8 cellular contexts compared by ENCODE assay signal in the genomic region with DNA sequence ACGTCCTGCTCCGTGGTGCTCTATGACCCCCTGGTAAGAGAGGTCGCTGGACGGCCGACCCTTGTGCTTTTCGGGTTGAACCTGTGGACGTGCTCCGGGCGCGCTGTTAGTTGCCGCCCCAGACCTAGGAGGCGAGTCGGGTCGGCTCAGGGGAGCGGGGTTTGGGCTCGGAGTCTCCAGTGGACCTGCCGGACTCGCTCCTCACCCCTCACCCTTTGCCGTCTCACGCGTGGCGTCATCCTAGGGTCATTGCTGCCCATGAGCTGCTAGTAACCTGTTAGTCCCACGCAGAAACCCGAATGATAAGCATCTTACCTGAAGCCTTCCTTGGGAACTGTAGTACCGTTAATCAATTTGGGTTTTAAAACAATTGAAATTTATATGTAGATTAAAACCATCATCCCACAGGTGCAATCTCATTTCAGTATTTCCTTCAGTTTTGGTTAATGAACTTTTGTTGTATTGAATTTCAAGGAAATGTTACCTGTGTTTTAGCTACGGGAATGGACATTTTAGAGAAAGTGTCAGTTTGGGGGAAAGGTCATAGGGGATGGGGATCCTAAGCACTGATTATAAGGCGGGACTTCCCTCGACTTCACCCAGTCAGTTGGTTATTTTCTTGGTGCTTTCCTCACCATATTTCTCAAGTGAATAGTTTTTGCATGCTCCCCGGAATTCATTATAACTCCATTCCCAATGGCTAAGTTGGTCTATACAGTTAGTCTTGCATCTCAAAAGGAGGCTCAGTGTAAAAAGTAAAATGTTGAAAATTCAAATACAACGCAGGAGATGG. TPM values are rescaled to one million over a fixed set of nuclear protein-coding genes. Genes with fewer than 3 reads are reported as not detected.
A peak's percentile ranks its signal among the peaks of the same experiment; 100 is the strongest.
DNase-seq lines count a peak whose midpoint lies in the region; ATAC-seq and TF ChIP-seq lines count a peak whose summit lies in the region.

No MANE protein-coding gene starts in this region.

- TF ChIP-seq CTCF in dorsolateral prefrontal cortex (IDR thresholded peaks at IDR 0.05 in 54 of 56, conservative IDR thresholded peaks at IDR 0.05 in 2 of 56; ENCODE audit: low read depth in 1 of 56, partially characterized antibody in 56 of 56) = no peak

- H3K36me3 ChIP-seq in HAP-1 (replicated peaks) (peaks cover 16% of the 10 kb centered on the region), mucosa of stomach (ENCODE audit: control insufficient read depth, insufficient read depth, low read length) (no peaks in the 10 kb centered on the region)

- H3K9me3 ChIP-seq in HAP-1 = no peaks in the 10 kb centered on the region
- H3K9me3 ChIP-seq in mucosa of stomach (ENCODE audit: control insufficient read depth, low read length) = no peaks in the 10 kb centered on the region

- H3K4me1 ChIP-seq in HAP-1 = peaks cover 10% of the 10 kb centered on the region
- peaks cover 7% of the 10 kb centered on the region for H3K4me1 ChIP-seq in mucosa of stomach (ENCODE audit: control insufficient read depth, insufficient read depth, low read length)

- in situ Hi-C loops in HAP-1 (cut with MboI; ENCODE audit: low sequenced_read_pairs) = no loop called here

- peak overlapping the region; percentile 95 for H3K9ac ChIP-seq in mucosa of stomach (ENCODE audit: low read length)

- DNase-seq in HAP-1 (ENCODE audit: low spot score in 2 of 2) (no peak), NAMALWA (ENCODE audit: low spot score) (peak; percentile 28), dorsolateral prefrontal cortex (peak in 1 of 10 donors; percentile 23), DMS153 (lab: John Stamatoyannopoulos, UW) (no peak), putamen (ENCODE audit: low spot score) (no peak), NOMO-1 treated with DMSO at 0.1 percent for 48 hours (lab: John Stamatoyannopoulos, UW; ENCODE audit: unreplicated experiment) (no peak)

- peak; percentile 31 for ATAC-seq in GM18511 (IDR thresholded peaks at IDR 0.05; ENCODE audit: unreplicated experiment)

- intact Hi-C loops in dorsolateral prefrontal cortex (cut with DNase I) = no loop called here

- no peaks in the 10 kb centered on the region for H3K27me3 ChIP-seq in HAP-1 (ENCODE audit: low read depth)
- no peaks in the 10 kb centered on the region for H3K27me3 ChIP-seq in dorsolateral prefrontal cortex
- no peaks in the 10 kb centered on the region for H3K27me3 ChIP-seq in mucosa of stomach (ENCODE audit: control insufficient read depth, insufficient read depth, low read length)

- H3K27ac ChIP-seq in dorsolateral prefrontal cortex = peak overlapping the region in 58 of 59 donors; percentile 61 to 100 (median 99)

- H3K4me3 ChIP-seq in HAP-1 (peak overlapping the region; percentile 93), dorsolateral prefrontal cortex (peak overlapping the region; percentile 67 to 100 (median 97)), mucosa of stomach (ENCODE audit: low read length) (peak overlapping the region; percentile 89)

RNA-seq across cellular contexts. Expression of gene ELP2, which starts 0.5 kb away (rescaled TPM):
- 100 to 1,000 TPM in 75 of 120 experiments, 10 to 100 TPM in 45; 61.4 to 145 (median 105) TPM for total RNA-seq in dorsolateral prefrontal cortex

RNA-seq across cellular contexts. Expression of gene SLC39A6, which starts 1.1 kb away (rescaled TPM):
- total RNA-seq in dorsolateral prefrontal cortex = 10 to 100 TPM; 26.2 to 53.3 (median 36.5) TPM

RNA-seq across cellular contexts. Expression of gene MOCOS, which starts 57.1 kb away (rescaled TPM):
- total RNA-seq in dorsolateral prefrontal cortex = 1 to 10 TPM in 10 of 120 experiments, under 1 TPM in 109, not detected in 1; 0.13 to 2.5 (median 0.43) TPM
